ENCODE assay signal across 8 cellular contexts in genomic region chr1:35202048-35202719, GRCh38. TPM values are rescaled to one million over a fixed set of nuclear protein-coding genes. Genes with fewer than 3 reads are reported as not detected.
A peak's percentile ranks its signal among the peaks of the same experiment; 100 is the strongest.
DNase-seq lines count a peak whose midpoint lies in the region; ATAC-seq and TF ChIP-seq lines count a peak whose summit lies in the region.

No MANE protein-coding gene starts in this region.

- H3K36me3 ChIP-seq in A673 (ENCODE audit: insufficient read depth, low read length, poor library complexity, severe bottlenecking) (no peaks in the 10 kb centered on the region), mucosa of descending colon (ENCODE audit: low read depth) (no peaks in the 10 kb centered on the region)

- H3K27ac ChIP-seq in A673 (ENCODE audit: low read depth, low read length, poor library complexity, severe bottlenecking) (no peak overlapping the region), epithelial cell of prostate (no peak overlapping the region)

- TF ChIP-seq CTCF in A673 (conservative IDR thresholded peaks at IDR 0.05; ENCODE audit: low read depth, low read length), result peak; percentile 91
- TF ChIP-seq CTCF in mucosa of descending colon (IDR thresholded peaks at IDR 0.05), result peak; percentile 67

- H3K4me1 ChIP-seq in A673 (ENCODE audit: insufficient read depth, low read length, poor library complexity, severe bottlenecking) (peaks cover 7% of the 10 kb centered on the region), mucosa of descending colon (ENCODE audit: low read depth) (no peaks in the 10 kb centered on the region)

- POLR2A ChIA-PET in A673 (lab: Charles Lee; ENCODE audit: low non-redundant PET), result no interaction called here

- DNase-seq in A673 (ENCODE audit: low spot score) (peak; percentile 90), HuH-7 (ENCODE audit: low spot score) (peak; percentile 63), NOMO-1 treated with DMSO at 0.1 percent for 48 hours (lab: John Stamatoyannopoulos, UW; ENCODE audit: unreplicated experiment) (peak; percentile 82), epithelial cell of prostate (ENCODE audit: low read depth, low spot score) (peak; percentile 22), mucosa of descending colon (peak in 2 of 3 donors; percentile 58 to 84)
- DNase-seq in activated CD8-positive, alpha-beta memory T cell treated with anti-CD3 and anti-CD28 coated beads, Interleukin-2, amount 50 U/mL, for 1 hour (ENCODE audit: extremely low read depth), result peak; percentile 28
- peak; percentile 32 to 38 for DNase-seq in stimulated activated CD8-positive, alpha-beta memory T cell treated with anti-CD3 and anti-CD28 coated beads, Interleukin-7, amount 100 ng/mL, for 1 hour (ENCODE audit: low read depth in 2 of 2)

- H3K4me3 ChIP-seq in A673 (ENCODE audit: low read depth, low read length, poor library complexity, severe bottlenecking) (no peak overlapping the region), mucosa of descending colon (no peak overlapping the region)

- no TSS peak for BruUV-seq in A673 (replicated peaks; lab: Mats Ljungman, UMichigan)

- H3K27me3 ChIP-seq in A673 (replicated peaks; ENCODE audit: insufficient read depth, low read depth, low read length, poor library complexity), result no peaks in the 10 kb centered on the region

- no peaks in the 10 kb centered on the region for H3K9me3 ChIP-seq in A673 (ENCODE audit: low read depth, low read length, poor library complexity, severe bottlenecking)
- H3K9me3 ChIP-seq in mucosa of descending colon, result no peaks in the 10 kb centered on the region

- ATAC-seq in GM18520 (IDR thresholded peaks at IDR 0.05; ENCODE audit: unreplicated experiment) (peak; percentile 83), mucosa of descending colon (peak; percentile 98)

- intact Hi-C loops in A673 (cut with micrococcal nuclease; ENCODE audit: unreplicated experiment) (loop anchor here (1.0 kb wide), 1 partner anchor 242 kb away; no protein-coding TSS in a partner anchor), mucosa of descending colon (cut with DNase I, micrococcal nuclease) (loop anchor here in 1 of 2 donors (5.0 kb wide), 1 partner anchor 95 kb away; no protein-coding TSS in a partner anchor)

- CTCF ChIA-PET in A673 (lab: Charles Lee), result interaction anchor here (0.6 to 1.4 kb wide), 4 partner anchors 19 to 567 kb away, joined by 3 to 4 read pairs (median 4); partner anchors contain the start of gene CLSPN

RNA-seq across cellular contexts. Expression of gene SFPQ, which starts 9.2 kb away (rescaled TPM):
- total RNA-seq in A673 (2021), result 649 and 691 TPM in 2 replicates
- 100 to 1,000 TPM; 164 to 196 (median 174) TPM for total RNA-seq in mucosa of descending colon

Comparison
In these comparisons a context has a peak if more than half of its experiments do, and no peak if none do; other contexts are left out.
1. DNase-seq: peak in every context shown above with its lines; median percentile 90 in A673; 82 in NOMO-1 treated with DMSO at 0.1 percent for 48 hours; 71 in mucosa of descending colon; 63 in HuH-7; 35 in stimulated activated CD8-positive, alpha-beta memory T cell treated with anti-CD3 and anti-CD28 coated beads, Interleukin-7, amount 100 ng/mL, for 1 hour; 28 in activated CD8-positive, alpha-beta memory T cell treated with anti-CD3 and anti-CD28 coated beads, Interleukin-2, amount 50 U/mL, for 1 hour; 22 in epithelial cell of prostate.